ENCODE assay signal across 23 cellular contexts in the genomic region with DNA sequence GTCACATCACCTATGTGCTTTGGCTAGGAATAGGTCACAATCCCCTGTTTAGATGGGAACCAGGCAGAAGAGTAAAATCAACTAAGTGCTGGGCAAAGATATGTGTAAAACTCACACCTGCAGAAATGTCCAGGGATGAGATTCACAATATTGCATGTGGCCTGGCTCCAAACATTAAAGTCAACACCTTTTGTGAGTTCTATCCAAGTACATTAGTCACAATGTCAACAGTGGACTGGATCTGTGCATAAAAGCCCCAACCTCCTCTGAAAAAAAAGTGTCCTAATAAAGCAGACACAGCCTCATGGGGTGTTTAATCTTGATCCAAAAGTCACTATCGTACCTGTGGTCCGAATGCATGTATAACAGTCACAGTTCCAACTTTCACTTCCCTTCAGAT.
DNase-seq lines count a peak whose midpoint lies in the region; ATAC-seq and TF ChIP-seq lines count a peak whose summit lies in the region.
"Had no signal": no experiment of that assay in that cellular context is flagged by ENCODE, and none has a peak within 500 bp of the region (broad histone marks: within the 10 kb centered on the region; RNA-seq: fewer than 3 reads in every experiment).

No MANE protein-coding gene starts in this region.

- H3K27me3 ChIP-seq in endodermal cell (ENCODE audit: control insufficient read depth, insufficient read depth, low read length, poor library complexity, severe bottlenecking) = no peaks in the 10 kb centered on the region
- H3K27me3 ChIP-seq: BE2C, BLaER1 had no signal

- no peaks in the 10 kb centered on the region for H3K36me3 Mint-ChIP-seq in endodermal cell (ENCODE audit: low read depth)
- H3K36me3 Mint-ChIP-seq: CD14-positive monocyte; CD4-positive, CD25-positive, alpha-beta regulatory T cell; CD8-positive, alpha-beta memory T cell had no signal

- ATAC-seq in left lobe of liver = peak; percentile 20
- ATAC-seq: GM12878 had no signal

- H3K9ac ChIP-seq in endodermal cell (ENCODE audit: extremely low read depth, low read length, poor library complexity, severe bottlenecking) = no peak overlapping the region
- H3K9ac ChIP-seq: BLaER1 had no signal

- H3K9me3 ChIP-seq in endodermal cell (ENCODE audit: control insufficient read depth, low read length) = peaks cover 96% of the 10 kb centered on the region

- H3K27ac ChIP-seq in endodermal cell (ENCODE audit: low read depth, low read length) (no peak overlapping the region), coronary artery (no peak overlapping the region)
- H3K27ac ChIP-seq: BLaER1 had no signal

- DNase-seq in LNCaP clone FGC (ENCODE audit: low read depth) (peak; percentile 75), endodermal cell (no peak), left lobe of liver (ENCODE audit: low spot score) (no peak), NCI-H1417 (lab: John Stamatoyannopoulos, UW) (no peak), coronary artery (ENCODE audit: low spot score) (no peak), NCI-H1092 treated with DMSO at 0.1 percent for 48 hours (lab: John Stamatoyannopoulos, UW) (no peak)
- DNase-seq: 8988T; ACHN; BE2C; C1 segment of cervical spinal cord; CD4-positive, alpha-beta memory T cell; CD4-positive, CD25-positive, alpha-beta regulatory T cell; CD8-positive, alpha-beta memory T cell; COR-L47; DMS 273 treated with DMSO at 0.1 percent for 48 hours; DMS153; DMS79; DND-41; EL; GDM1 had no signal

- no peaks in the 10 kb centered on the region for H3K36me3 ChIP-seq in endodermal cell (ENCODE audit: control insufficient read depth, insufficient read depth, low read length)
- H3K36me3 ChIP-seq: BE2C, BLaER1 had no signal

- no peak for TF ChIP-seq CTCF in LNCaP clone FGC (IDR thresholded peaks at IDR 0.05; ENCODE audit: control insufficient read depth, extremely low read depth, insufficient read depth)
- TF ChIP-seq CTCF in endodermal cell (conservative IDR thresholded peaks at IDR 0.05) = no peak
- no peak for TF ChIP-seq CTCF in coronary artery (IDR thresholded peaks at IDR 0.05)

- no peaks in the 10 kb centered on the region for H3K4me1 Mint-ChIP-seq in endodermal cell
- H3K4me1 Mint-ChIP-seq: CD14-positive monocyte; CD4-positive, alpha-beta memory T cell; CD4-positive, CD25-positive, alpha-beta regulatory T cell; CD8-positive, alpha-beta memory T cell had no signal

- peaks cover 90% of the 10 kb centered on the region for H3K9me3 Mint-ChIP-seq in endodermal cell

- H3K27ac Mint-ChIP-seq in endodermal cell = no peak overlapping the region
- H3K27ac Mint-ChIP-seq: CD14-positive monocyte; CD4-positive, alpha-beta memory T cell; CD4-positive, CD25-positive, alpha-beta regulatory T cell; CD8-positive, alpha-beta memory T cell had no signal

- H3K4me1 ChIP-seq in endodermal cell (ENCODE audit: control insufficient read depth, insufficient read depth, low read length) = no peaks in the 10 kb centered on the region
- H3K4me1 ChIP-seq: BE2C, BLaER1 had no signal

- no peak overlapping the region for H3K4me3 ChIP-seq in LNCaP clone FGC (ENCODE audit: low read depth, low read length)
- H3K4me3 ChIP-seq in endodermal cell (ENCODE audit: low read length) = peak overlapping the region; percentile 17
- H3K4me3 ChIP-seq in coronary artery = no peak overlapping the region
- H3K4me3 ChIP-seq: BLaER1, GM12878 had no signal

- WGBS in endodermal cell (ENCODE audit: insufficient coverage in 1 of 2, insufficient read length in 1 of 2), 2 experiments = 81 to 90% methylated on average over 2 of the region's 2 CpGs

- no peak overlapping the region for H3K4me3 Mint-ChIP-seq in endodermal cell
- H3K4me3 Mint-ChIP-seq: CD14-positive monocyte; CD4-positive, alpha-beta memory T cell; CD4-positive, CD25-positive, alpha-beta regulatory T cell; CD8-positive, alpha-beta memory T cell had no signal

- H3K27me3 Mint-ChIP-seq in endodermal cell (ENCODE audit: insufficient read depth) = no peaks in the 10 kb centered on the region
- H3K27me3 Mint-ChIP-seq: CD4-positive, alpha-beta memory T cell; CD4-positive, CD25-positive, alpha-beta regulatory T cell; CD8-positive, alpha-beta memory T cell had no signal
